ENCODE assay signal across 23 cellular contexts in the genomic region with DNA sequence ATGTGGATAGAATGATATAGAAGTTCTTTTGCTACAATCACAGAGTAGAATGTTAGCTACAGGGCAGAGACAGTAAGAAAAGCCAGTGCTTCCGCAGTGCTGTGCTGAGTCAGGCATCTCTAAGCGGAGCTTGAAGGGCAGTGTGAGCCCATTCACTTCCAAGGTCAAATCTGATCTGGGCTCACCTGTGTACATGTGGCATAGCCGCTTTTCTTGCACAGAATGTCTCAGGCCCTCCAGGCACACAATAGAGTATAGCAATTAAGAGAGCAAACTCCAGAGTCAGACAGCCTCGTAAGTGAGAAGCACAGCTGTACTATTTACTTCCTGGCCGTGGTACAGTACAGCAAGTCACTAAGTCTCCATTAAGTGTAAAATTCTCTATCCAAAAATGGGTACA. TPM values are rescaled to one million over a fixed set of nuclear protein-coding genes. Genes with fewer than 3 reads are reported as not detected.
DNase-seq lines count a peak whose midpoint lies in the region; ATAC-seq, FAIRE-seq and TF ChIP-seq lines count a peak whose summit lies in the region.
"Had no signal": no experiment of that assay in that cellular context is flagged by ENCODE, and none has a peak within 500 bp of the region (broad histone marks: within the 10 kb centered on the region; RNA-seq: fewer than 3 reads in every experiment).

No MANE protein-coding gene starts in this region.

- ATAC-seq in HepG2 (peak; percentile 48), psoas muscle (peak in 3 of 4 donors; percentile 28 to 44 (median 36))
- ATAC-seq: gastroesophageal sphincter, lower lobe of right lung, SK-N-SH treated with all-trans-retinoic acid at 6 μM for 48 hours had no signal

- peaks cover 93% of the 10 kb centered on the region for H3K79me2 ChIP-seq in HepG2 (ENCODE audit: insufficient read depth, low read length)

- in situ Hi-C loops in HepG2 (cut with HindIII; ENCODE audit: extremely low pct_ligation_motif_present, low pct_unique_long_range_greater_than_20kb): no loop called here

- H3K9ac ChIP-seq in HepG2 (ENCODE audit: insufficient read depth, low read depth, low read length): no peak overlapping the region

- H3K4me1 ChIP-seq in HepG2 (ENCODE audit: insufficient read depth, low read length) (peaks cover 38% of the 10 kb centered on the region), psoas muscle (peaks cover 76% of the 10 kb centered on the region)

- no peak overlapping the region for H2AFZ ChIP-seq in HepG2 (ENCODE audit: low read length)

- no peak overlapping the region for H3K4me2 ChIP-seq in HepG2 (ENCODE audit: low read depth, low read length)

- H3K36me3 ChIP-seq in HepG2 (replicated peaks in 1 of 2; ENCODE audit: control insufficient read depth in 1 of 2, insufficient read depth in 2 of 2, low read length in 2 of 2) (peaks cover 6 to 45% of the 10 kb centered on the region in 2 experiments; a peak in 4 of 5 replicates), psoas muscle (ENCODE audit: insufficient read depth in 1 of 2, low read depth in 1 of 2) (peaks cover 5 to 15% of the 10 kb centered on the region in 2 donors)
- H3K36me3 ChIP-seq: thoracic aorta had no signal

- TF ChIP-seq RAD21 in HepG2 (CRISPR knock-in tag; IDR thresholded peaks at IDR 0.05): no peak

- H3K27me3 Mint-ChIP-seq in Calu3 (ENCODE audit: unreplicated experiment) (no peaks in the 10 kb centered on the region), chondrocyte (ENCODE audit: low read depth) (no peaks in the 10 kb centered on the region)
- H3K27me3 Mint-ChIP-seq: IgD-negative memory B cell had no signal

- H3K27me3 ChIP-seq in HepG2 (ENCODE audit: control insufficient read depth in 1 of 2, insufficient read depth in 2 of 2, low read length in 2 of 2) (no peaks in the 10 kb centered on the region), psoas muscle (ENCODE audit: insufficient read depth in 3 of 3, low read length in 2 of 3) (no peaks in the 10 kb centered on the region)
- H3K27me3 ChIP-seq: gastroesophageal sphincter, neutrophil had no signal

- H3K27ac ChIP-seq in VCaP (peak overlapping the region; percentile 3; the same call in 1 of the 2 replicates), HepG2 (ENCODE audit: extremely low read length, insufficient read depth, low read length) (no peak overlapping the region), psoas muscle (peak overlapping the region; percentile 95)
- H3K27ac ChIP-seq: coronary artery, lower lobe of right lung, neutrophil, thoracic aorta had no signal

- H3K9me3 Mint-ChIP-seq in Calu3 (ENCODE audit: low read depth, unreplicated experiment): no peaks in the 10 kb centered on the region
- no peaks in the 10 kb centered on the region for H3K9me3 Mint-ChIP-seq in chondrocyte (ENCODE audit: low read depth)
- H3K9me3 Mint-ChIP-seq: activated naive CD4-positive, alpha-beta T cell treated with anti-CD3 and anti-CD28 coated beads for 36 hours; endodermal cell; IgD-negative memory B cell had no signal

- H3K9me3 ChIP-seq in HepG2 (ENCODE audit: low read length): no peaks in the 10 kb centered on the region
- H3K9me3 ChIP-seq in psoas muscle: no peaks in the 10 kb centered on the region
- H3K9me3 ChIP-seq: gastroesophageal sphincter, lower lobe of right lung, neutrophil, thoracic aorta had no signal

- FAIRE-seq in GM12891 (lab: Jason Lieb, UNC): peak; percentile 72
- no peak for FAIRE-seq in HepG2 (lab: Jason Lieb, UNC)
- FAIRE-seq: bronchial epithelial cell, keratinocyte had no signal

- no peak for TF ChIP-seq EP300 in HepG2 (IDR thresholded peaks at IDR 0.05; ENCODE audit: low read depth in 2 of 2, low read length in 2 of 2)
- no peak for TF ChIP-seq EP300 in HepG2 (CRISPR knock-in tag; IDR thresholded peaks at IDR 0.05; ENCODE audit: borderline replicate concordance)

- DNase-seq in GM12891 (ENCODE audit: insufficient read length, low spot score): no peak
- DNase-seq in HepG2 (ENCODE audit: low spot score): no peak
- DNase-seq in psoas muscle: no peak
- no peak for DNase-seq in Calu3
- no peak for DNase-seq in chondrocyte (ENCODE audit: low spot score)
- no peak for DNase-seq in SKM-1 treated with dmso at 0.1 percent for 144 hours (lab: John Stamatoyannopoulos, UW; ENCODE audit: unreplicated experiment)
- no peak for DNase-seq in kidney glomerular epithelial cell (lab: John Stamatoyannopoulos, UW)
- DNase-seq: activated naive CD4-positive, alpha-beta T cell treated with anti-CD3 and anti-CD28 coated beads for 36 hours; DMS 273 treated with DMSO at 0.1 percent for 48 hours; endodermal cell; lower lobe of right lung; retina; stimulated activated CD4-positive, alpha-beta T cell treated with anti-CD3 and anti-CD28 coated beads, Interleukin-4, amount 100 ng/mL, for 4 hours; stimulated activated naive CD4-positive, alpha-beta T cell treated with Interleukin-2 at 50 U/mL for 16 hours had no signal

- no peak overlapping the region for H3K27ac Mint-ChIP-seq in Calu3 (ENCODE audit: unreplicated experiment)
- no peak overlapping the region for H3K27ac Mint-ChIP-seq in chondrocyte (ENCODE audit: unreplicated experiment)
- H3K27ac Mint-ChIP-seq: activated naive CD4-positive, alpha-beta T cell treated with anti-CD3 and anti-CD28 coated beads for 36 hours; IgD-negative memory B cell had no signal

- no peak for TF ChIP-seq POLR2A in GM12891 (IDR thresholded peaks at IDR 0.05; ENCODE audit: low read depth, low read length)
- TF ChIP-seq POLR2A in HepG2 (IDR thresholded peaks at IDR 0.05; ENCODE audit: insufficient read depth in 1 of 2, low read depth in 2 of 2, low read length in 2 of 2): no peak

- POLR2A ChIA-PET in HepG2 (lab: Yijun Ruan, JAX): interaction anchor here (0.8 kb wide), 1 partner anchor 13 kb away, joined by 3 read pairs; no protein-coding TSS in a partner anchor

- CTCF ChIA-PET in HepG2 (lab: Yijun Ruan, JAX; ENCODE audit: low intra/inter-chr PET ratio, low total read pairs) (no interaction called here), Calu3 (lab: Charles Lee) (interaction anchor here (0.6 to 0.7 kb wide), 2 partner anchors 11 to 385 kb away, joined by 4 read pairs; no protein-coding TSS in a partner anchor)

- peaks cover 31% of the 10 kb centered on the region for H3K36me3 Mint-ChIP-seq in Calu3 (ENCODE audit: insufficient read depth, unreplicated experiment)
- peaks cover 19% of the 10 kb centered on the region for H3K36me3 Mint-ChIP-seq in chondrocyte (ENCODE audit: low read depth)

- WGBS in HepG2 (ENCODE audit: low lambda C conversion rate): 71% methylated on average over 5 of the region's 5 CpGs
- 36 to 75% (median 47%) methylated on average over 5 of the region's 5 CpGs for WGBS in psoas muscle, 3 donors

- BruUV-seq in HepG2 (replicated peaks; lab: Mats Ljungman, UMichigan): no TSS peak
- BruUV-seq in Calu3 (replicated peaks; lab: Mats Ljungman, UMichigan): no TSS peak

- TF ChIP-seq CTCF in VCaP (conservative IDR thresholded peaks at IDR 0.05) (no peak), HepG2 (CRISPR knock-in tag; IDR thresholded peaks at IDR 0.05) (no peak), psoas muscle (IDR thresholded peaks at IDR 0.05) (no peak), Calu3 (IDR thresholded peaks at IDR 0.05; ENCODE audit: unreplicated experiment) (no peak), chondrocyte (IDR thresholded peaks at IDR 0.05) (no peak)

- peaks cover 40% of the 10 kb centered on the region for H3K4me1 Mint-ChIP-seq in Calu3 (ENCODE audit: low read depth, unreplicated experiment)
- H3K4me1 Mint-ChIP-seq in chondrocyte (ENCODE audit: low read depth): peaks cover 73% of the 10 kb centered on the region

- no peak overlapping the region for H3K4me3 Mint-ChIP-seq in Calu3 (ENCODE audit: low read depth, unreplicated experiment)
- no peak overlapping the region for H3K4me3 Mint-ChIP-seq in chondrocyte (ENCODE audit: unreplicated experiment)
- H3K4me3 Mint-ChIP-seq: activated naive CD4-positive, alpha-beta T cell treated with anti-CD3 and anti-CD28 coated beads for 36 hours; endodermal cell; IgD-negative memory B cell had no signal

- intact Hi-C loops in HepG2 (cut with micrococcal nuclease; ENCODE audit: unreplicated experiment) (no loop called here), psoas muscle (cut with DNase I) (loop anchor here in 1 of 2 donors (2.0 kb wide), 1 partner anchor 18 kb away; no protein-coding TSS in a partner anchor), Calu3 (cut with micrococcal nuclease; ENCODE audit: unreplicated experiment) (no loop called here)

- H3K4me3 ChIP-seq in HepG2 (replicated peaks in 1 of 3; ENCODE audit: insufficient read depth in 1 of 3, low read depth in 2 of 3, low read length in 3 of 3): no peak overlapping the region
- no peak overlapping the region for H3K4me3 ChIP-seq in psoas muscle
- H3K4me3 ChIP-seq: coronary artery, gastroesophageal sphincter, lower lobe of right lung, thoracic aorta had no signal

- H4K20me1 ChIP-seq in HepG2 (ENCODE audit: insufficient read depth, low read length): peaks cover 8% of the 10 kb centered on the region

RNA-seq across cellular contexts. Expression of a gene that starts 26.8 kb away (rescaled TPM):
- 61.9 TPM for polyA plus RNA-seq in GM12891 (2012; ENCODE audit: low read depth, missing spikeins)
- 73.7 and 128 TPM in 2 replicates for total RNA-seq in HepG2 (2016; rRNA removed; fragmentation: Illumina TruSeq; extraction: Trizol)
- 21.0 and 28.0 TPM in 2 replicates for total RNA-seq in HepG2 (2016; cell fraction: cytosol; rRNA removed; fragmentation: Illumina TruSeq; extraction: Trizol; ENCODE audit: low read depth)
- 70.7 and 135 TPM in 2 replicates for total RNA-seq in HepG2 (2016; cell fraction: insoluble cytoplasmic fraction; rRNA removed; fragmentation: Illumina TruSeq; extraction: Trizol)
- 29.9 and 30.4 TPM in 2 replicates for total RNA-seq in HepG2 (2016; cell fraction: membrane; rRNA removed; fragmentation: Illumina TruSeq; extraction: Trizol)
- total RNA-seq in HepG2 (2016; cell fraction: nucleus; rRNA removed; fragmentation: Illumina TruSeq; extraction: Trizol): 66.4 and 67.4 TPM in 2 replicates
- polyA plus RNA-seq in HepG2 (2011; rRNA removed): 116 and 131 TPM in 2 replicates
- 95.2 and 104 TPM in 2 replicates for polyA plus RNA-seq in HepG2 (2011; cell fraction: cytosol; rRNA removed)
- 66.8 and 86.4 TPM in 2 replicates for polyA plus RNA-seq in HepG2 (2011; cell fraction: nucleus; rRNA removed)
- 68.8 and 74.2 TPM in 2 replicates for polyA plus RNA-seq in HepG2 (2012)
- polyA plus RNA-seq in HepG2 (2016; cell fraction: cytosol; fragmentation: Illumina TruSeq; extraction: Trizol; ENCODE audit: low read depth): 5.3 and 6.6 TPM in 2 replicates
- polyA plus RNA-seq in HepG2 (2016; cell fraction: insoluble cytoplasmic fraction; fragmentation: Illumina TruSeq; extraction: Trizol; ENCODE audit: low read depth): 202 and 219 TPM in 2 replicates
- 17.3 and 18.7 TPM in 2 replicates for polyA plus RNA-seq in HepG2 (2016; cell fraction: membrane; fragmentation: Illumina TruSeq; extraction: Trizol; ENCODE audit: low read depth)
- polyA plus RNA-seq in HepG2 (2016; cell fraction: nucleus; fragmentation: Illumina TruSeq; extraction: Trizol; ENCODE audit: insufficient read depth, low read depth): 93.1 and 94.0 TPM in 2 replicates
- 321 and 493 TPM in 2 replicates for polyA minus RNA-seq in HepG2 (2011; rRNA and poly(A)+ RNA removed; ENCODE audit: low replicate concordance)
- polyA minus RNA-seq in HepG2 (2011; cell fraction: cytosol; rRNA and poly(A)+ RNA removed): 108 and 148 TPM in 2 replicates
- 132 and 144 TPM in 2 replicates for polyA minus RNA-seq in HepG2 (2011; cell fraction: nucleus; rRNA and poly(A)+ RNA removed)
- total RNA-seq in psoas muscle: 10 to 100 TPM; 32.4 to 67.1 (median 59.2) TPM
- 10 to 100 TPM; 16.9 to 40.5 (median 19.4) TPM for polyA plus RNA-seq in psoas muscle
- 252 and 270 TPM in 2 replicates for total RNA-seq in Calu3 (2022)
- total RNA-seq in chondrocyte: 266 to 336 TPM (median 325 TPM) in 3 replicates
